ENCODE assay signal across 7 cellular contexts in genomic region chrX:109077788-109078187, GRCh38.
"Had no signal": no experiment of that assay in that cellular context is flagged by ENCODE, and none has a peak within 500 bp of the region (broad histone marks: within the 10 kb centered on the region; RNA-seq: fewer than 3 reads in every experiment).

No MANE protein-coding gene starts in this region.

- H3K4me3 Mint-ChIP-seq: IgD-negative memory B cell had no signal

- H3K36me3 Mint-ChIP-seq: IgD-negative memory B cell had no signal

- H3K27ac ChIP-seq: HL-60 had no signal

- H3K4me1 Mint-ChIP-seq: IgD-negative memory B cell had no signal

- DNase-seq: IMR-90, KBM-7 had no signal

- H3K27me3 Mint-ChIP-seq: IgD-negative memory B cell had no signal

- H3K27ac Mint-ChIP-seq: IgD-negative memory B cell had no signal

- H3K4me3 ChIP-seq: K562 had no signal

- FAIRE-seq: HepG2, HTR-8/SVneo, K562 had no signal
